16 cellular contexts compared by ENCODE assay signal in genomic region chr19:8238251-8238650, GRCh38. TPM values are rescaled to one million over a fixed set of nuclear protein-coding genes. Genes with fewer than 3 reads are reported as not detected.
DNase-seq lines count a peak whose midpoint lies in the region; ATAC-seq and TF ChIP-seq lines count a peak whose summit lies in the region.
"Had no signal": no experiment of that assay in that cellular context is flagged by ENCODE, and none has a peak within 500 bp of the region (broad histone marks: within the 10 kb centered on the region; RNA-seq: fewer than 3 reads in every experiment).

No MANE protein-coding gene starts in this region.

- no peak overlapping the region for H3K9ac ChIP-seq in endodermal cell (ENCODE audit: extremely low read depth, low read length, poor library complexity, severe bottlenecking)

- H3K9me3 ChIP-seq in endodermal cell (ENCODE audit: control insufficient read depth, low read length) (peaks cover 31% of the 10 kb centered on the region), osteoblast (ENCODE audit: low read depth, low read length) (peaks cover 2% of the 10 kb centered on the region)
- H3K9me3 ChIP-seq: upper lobe of right lung had no signal

- peaks cover 24% of the 10 kb centered on the region for H3K9me3 Mint-ChIP-seq in endodermal cell
- peaks cover 0 to 6% of the 10 kb centered on the region in 2 donors for H3K9me3 Mint-ChIP-seq in activated naive CD4-positive, alpha-beta T cell treated with anti-CD3 and anti-CD28 coated beads, Interleukin-2, amount 50 U/mL, for 72 hours

- H3K4me2 ChIP-seq in osteoblast (ENCODE audit: insufficient read depth, low read length) = no peak overlapping the region
- H3K4me2 ChIP-seq: PC-9 had no signal

- DNase-seq in DMS 273 (lab: John Stamatoyannopoulos, UW; ENCODE audit: unreplicated experiment) (peak; percentile 95), NCI-H1694 treated with DMSO at 0.1 percent for 48 hours (lab: John Stamatoyannopoulos, UW) (peak; percentile 13), endodermal cell (no peak), osteoblast (ENCODE audit: insufficient read length, low spot score, missing footprints) (peak; percentile 45), NOMO-1 treated with dmso at 0.1 percent for 144 hours (lab: John Stamatoyannopoulos, UW; ENCODE audit: unreplicated experiment) (no peak), MV-4-11 (lab: John Stamatoyannopoulos, UW) (no peak)
- DNase-seq in activated naive CD4-positive, alpha-beta T cell treated with anti-CD3 and anti-CD28 coated beads, Interleukin-2, amount 50 U/mL, for 72 hours (ENCODE audit: low spot score in 2 of 2) = no peak
- DNase-seq: activated naive CD4-positive, alpha-beta T cell treated with anti-CD3 and anti-CD28 coated beads, Interleukin-2, amount 50 U/mL, for 16 hours; C1 segment of cervical spinal cord; cerebellar nuclear complex; lower lobe of right lung; PC-9; stimulated activated CD4-positive, alpha-beta T cell treated with anti-CD3 and anti-CD28 coated beads, Interleukin-15, amount 100 ng/mL, for 24 hours; upper lobe of right lung had no signal

- H3K4me1 ChIP-seq in endodermal cell (ENCODE audit: control insufficient read depth, insufficient read depth, low read length) = peaks cover 10% of the 10 kb centered on the region
- peaks cover 13% of the 10 kb centered on the region for H3K4me1 ChIP-seq in osteoblast (ENCODE audit: insufficient read depth, low read length)

- peak overlapping the region; percentile 55 for H3K27ac Mint-ChIP-seq in endodermal cell
- peak overlapping the region in 1 of 2 donors; percentile 2 for H3K27ac Mint-ChIP-seq in activated naive CD4-positive, alpha-beta T cell treated with anti-CD3 and anti-CD28 coated beads, Interleukin-2, amount 50 U/mL, for 72 hours

- H3K4me1 Mint-ChIP-seq in endodermal cell = peaks cover 13% of the 10 kb centered on the region

- no peaks in the 10 kb centered on the region for H3K27me3 ChIP-seq in endodermal cell (ENCODE audit: control insufficient read depth, insufficient read depth, low read length, poor library complexity, severe bottlenecking)
- no peaks in the 10 kb centered on the region for H3K27me3 ChIP-seq in osteoblast (ENCODE audit: insufficient read depth, low read length)
- H3K27me3 ChIP-seq: esophagus muscularis mucosa, upper lobe of right lung had no signal

- H3K4me3 ChIP-seq in endodermal cell (ENCODE audit: low read length) (no peak overlapping the region), osteoblast (ENCODE audit: insufficient read depth, low read length) (no peak overlapping the region)
- H3K4me3 ChIP-seq: esophagus muscularis mucosa, GM12878, lower lobe of right lung, PC-9, upper lobe of right lung had no signal

- no peaks in the 10 kb centered on the region for H4K20me1 ChIP-seq in osteoblast (ENCODE audit: insufficient read depth, low read length)

- no peaks in the 10 kb centered on the region for H3K27me3 Mint-ChIP-seq in endodermal cell (ENCODE audit: insufficient read depth)

- no peak for ATAC-seq in activated naive CD4-positive, alpha-beta T cell treated with anti-CD3 and anti-CD28 coated beads, Interleukin-2, amount 50 U/mL, for 72 hours
- ATAC-seq: GM12878, lower lobe of right lung, upper lobe of right lung had no signal

- H3K36me3 Mint-ChIP-seq in endodermal cell (ENCODE audit: low read depth) = peaks cover 47% of the 10 kb centered on the region
- peaks cover 6 to 22% of the 10 kb centered on the region in 2 donors for H3K36me3 Mint-ChIP-seq in activated naive CD4-positive, alpha-beta T cell treated with anti-CD3 and anti-CD28 coated beads, Interleukin-2, amount 50 U/mL, for 72 hours

- H3K36me3 ChIP-seq in endodermal cell (ENCODE audit: control insufficient read depth, insufficient read depth, low read length) = peaks cover 56% of the 10 kb centered on the region
- no peaks in the 10 kb centered on the region for H3K36me3 ChIP-seq in osteoblast (ENCODE audit: insufficient read depth, low read length)
- H3K36me3 ChIP-seq: lower lobe of right lung, upper lobe of right lung had no signal

- WGBS in endodermal cell (ENCODE audit: insufficient coverage in 1 of 2, insufficient read length in 1 of 2), 2 experiments = 83 to 96% methylated on average over 1 of the region's 1 CpG

- peak overlapping the region; percentile 32 for H3K27ac ChIP-seq in endodermal cell (ENCODE audit: low read depth, low read length)
- H3K27ac ChIP-seq in osteoblast (ENCODE audit: low read depth, low read length) = no peak overlapping the region
- H3K27ac ChIP-seq: esophagus muscularis mucosa, lower lobe of right lung, PC-9, upper lobe of right lung had no signal

- no peaks in the 10 kb centered on the region for H3K79me2 ChIP-seq in osteoblast (ENCODE audit: insufficient read depth, low read length)

- no peak for TF ChIP-seq CTCF in endodermal cell (conservative IDR thresholded peaks at IDR 0.05)
- TF ChIP-seq CTCF in osteoblast (IDR thresholded peaks at IDR 0.05; ENCODE audit: extremely low read depth, low read depth, low read length) = no peak

- H2AFZ ChIP-seq in osteoblast (ENCODE audit: low read length) = no peak overlapping the region
- H2AFZ ChIP-seq: PC-9 had no signal

- no peak overlapping the region for H3K4me3 Mint-ChIP-seq in endodermal cell

RNA-seq across cellular contexts. Expression of gene CERS4, which starts 29.1 kb away (rescaled TPM):
- 100 to 1,000 TPM in 1 of 2 donors, 10 to 100 TPM in 1; 76.9 to 105 TPM for total RNA-seq in endodermal cell
- 52.1 TPM for polyA plus RNA-seq in endodermal cell (2013, experiment 1 of 2)
- 56.6 TPM for polyA plus RNA-seq in endodermal cell (2013, experiment 2 of 2)
- total RNA-seq in osteoblast = 1.5 and 4.0 TPM in 2 replicates
- 10 to 100 TPM; 18.4 to 22.4 TPM for total RNA-seq in activated naive CD4-positive, alpha-beta T cell treated with anti-CD3 and anti-CD28 coated beads, Interleukin-2, amount 50 U/mL, for 72 hours

Comparison
In these comparisons a context has a peak if more than half of its experiments do, and no peak if none do; other contexts are left out.
1. DNase-seq: peak in DMS 273 (single experiment), NCI-H1694 treated with DMSO at 0.1 percent for 48 hours (single experiment) and osteoblast (single experiment); none in endodermal cell (single experiment), NOMO-1 treated with dmso at 0.1 percent for 144 hours (single experiment), MV-4-11 (single experiment) and activated naive CD4-positive, alpha-beta T cell treated with anti-CD3 and anti-CD28 coated beads, Interleukin-2, amount 50 U/mL, for 72 hours (0 of 2).